ENCODE assay signal across 34 cellular contexts in the genomic region with DNA sequence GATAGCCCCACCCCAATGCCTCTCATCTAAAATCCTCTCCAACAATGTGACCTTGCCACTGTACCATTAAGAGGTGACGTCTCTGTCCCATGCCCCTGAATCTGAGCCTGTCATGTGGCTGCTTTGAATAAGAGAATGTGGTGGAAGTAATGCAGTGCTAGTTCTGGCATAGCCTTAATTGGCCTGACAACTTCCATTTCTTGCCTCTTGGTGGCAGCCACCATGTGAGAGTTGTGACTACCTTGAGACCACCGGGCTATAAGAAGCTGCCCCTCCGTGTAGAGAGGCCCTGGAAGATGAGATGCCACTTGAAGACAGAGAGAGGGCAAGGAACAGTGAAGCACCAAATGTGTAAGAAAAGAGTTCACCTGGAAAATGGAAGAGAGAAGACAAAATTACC.
DNase-seq lines count a peak whose midpoint lies in the region; ATAC-seq, FAIRE-seq and TF ChIP-seq lines count a peak whose summit lies in the region.
"Had no signal": no experiment of that assay in that cellular context is flagged by ENCODE, and none has a peak within 500 bp of the region (broad histone marks: within the 10 kb centered on the region; RNA-seq: fewer than 3 reads in every experiment).

No MANE protein-coding gene starts in this region.

- H3K79me2 ChIP-seq in HepG2 (ENCODE audit: insufficient read depth, low read length) (no peaks in the 10 kb centered on the region), OCI-LY1 (ENCODE audit: insufficient read depth, low read length) (no peaks in the 10 kb centered on the region)

- POLR2A ChIA-PET in HepG2 (lab: Yijun Ruan, JAX): no interaction called here

- intact Hi-C loops in HepG2 (cut with micrococcal nuclease; ENCODE audit: unreplicated experiment) (no loop called here), right lobe of liver (cut with DNase I) (no loop called here), aorta (cut with DNase I) (no loop called here)

- H3K4me2 ChIP-seq in HepG2 (ENCODE audit: low read depth, low read length) (no peak overlapping the region), OCI-LY1 (ENCODE audit: low read length) (no peak overlapping the region)

- H3K27ac ChIP-seq in HepG2 (ENCODE audit: extremely low read length, insufficient read depth, low read length) (no peak overlapping the region), right lobe of liver (no peak overlapping the region), OCI-LY1 (ENCODE audit: low read depth, low read length, poor library complexity, severe bottlenecking) (no peak overlapping the region), aorta (ENCODE audit: low read depth in 1 of 2, low read length in 2 of 2) (no peak overlapping the region)
- H3K27ac ChIP-seq: left ventricle myocardium inferior, spleen, thoracic aorta had no signal

- in situ Hi-C loops in HepG2 (cut with HindIII; ENCODE audit: extremely low pct_ligation_motif_present, low pct_unique_long_range_greater_than_20kb): no loop called here

- CTCF ChIA-PET in HepG2 (lab: Yijun Ruan, JAX; ENCODE audit: low intra/inter-chr PET ratio, low total read pairs): no interaction called here

- DNase-seq in HepG2 (ENCODE audit: low spot score) (no peak), right lobe of liver (no peak), epithelial cell of esophagus (ENCODE audit: low read depth) (no peak), aorta (no peak), epidermal melanocyte (ENCODE audit: insufficient read length, low spot score) (no peak), kidney tubule cell (ENCODE audit: low spot score) (no peak)
- no peak for DNase-seq in stimulated activated naive CD4-positive, alpha-beta T cell treated with Interleukin-2 at 50 U/mL for 16 hours (lab: John Stamatoyannopoulos, UW)
- DNase-seq: activated CD4-positive, alpha-beta memory T cell treated with anti-CD3 and anti-CD28 coated beads for 36 hours; activated CD4-positive, CD25-positive, alpha-beta regulatory T cell treated with anti-CD3 and anti-CD28 coated beads, Interleukin-2, amount 50 U/mL, for 72 hours; activated CD8-positive, alpha-beta memory T cell treated with anti-CD3 and anti-CD28 coated beads, Interleukin-2, amount 50 U/mL, for 48 hours; activated naive CD4-positive, alpha-beta T cell treated with anti-CD3 and anti-CD28 coated beads, Interleukin-2, amount 50 U/mL, for 16 hours; CD4-positive, alpha-beta T cell; DND-41; effector CD8-positive, alpha-beta T cell; erythroblast; hypothalamus; islet precursor cell; left ventricle myocardium inferior; mesenchymal stem cell; NCI-H1694; NCI-H446; OCI-M1; posterior cingulate gyrus; right cardiac atrium; spleen; stimulated activated CD4-positive, alpha-beta T cell treated with anti-CD3 and anti-CD28 coated beads, Interleukin-2, amount 100 ng/mL, for 24 hours; stimulated activated naive CD8-positive, alpha-beta T cell treated with anti-CD3 and anti-CD28 coated beads, Interleukin-15, amount 100 ng/mL, for 72 hours; T-helper 17 cell had no signal

- H4K20me1 ChIP-seq in HepG2 (ENCODE audit: insufficient read depth, low read length) (no peaks in the 10 kb centered on the region), OCI-LY1 (ENCODE audit: insufficient read depth, low read length) (no peaks in the 10 kb centered on the region)

- TF ChIP-seq RAD21 in HepG2 (CRISPR knock-in tag; IDR thresholded peaks at IDR 0.05): no peak

- H3K9ac ChIP-seq in HepG2 (ENCODE audit: insufficient read depth, low read depth, low read length) (no peak overlapping the region), OCI-LY1 (ENCODE audit: low read length) (no peak overlapping the region)

- TF ChIP-seq POLR2A in HepG2 (IDR thresholded peaks at IDR 0.05; ENCODE audit: insufficient read depth in 1 of 2, low read depth in 2 of 2, low read length in 2 of 2) (no peak), right lobe of liver (IDR thresholded peaks at IDR 0.05) (no peak)

- peak; percentile 12; the same call in 1 of the 2 replicates for TF ChIP-seq CTCF in HepG2 (CRISPR knock-in tag; IDR thresholded peaks at IDR 0.05)
- TF ChIP-seq CTCF in right lobe of liver (IDR thresholded peaks at IDR 0.05): no peak
- TF ChIP-seq CTCF in OCI-LY1 (IDR thresholded peaks at IDR 0.05; ENCODE audit: low read length): peak; percentile 38; the same call in 1 of the 2 replicates
- peak; percentile 8 for TF ChIP-seq CTCF in epithelial cell of esophagus (IDR thresholded peaks at IDR 0.05; ENCODE audit: insufficient read depth, low read depth, low read length, missing control alignments)

- H3K9me3 ChIP-seq in HepG2 (ENCODE audit: low read length): peaks cover 18% of the 10 kb centered on the region; the same call in 1 of the 2 replicates
- H3K9me3 ChIP-seq in right lobe of liver: peaks cover 0 to 8% (median 0%) of the 10 kb centered on the region in 4 donors
- H3K9me3 ChIP-seq in OCI-LY1 (ENCODE audit: low read length): peaks cover 13% of the 10 kb centered on the region
- no peaks in the 10 kb centered on the region for H3K9me3 ChIP-seq in aorta (ENCODE audit: control insufficient read depth, low read length)

- H2AFZ ChIP-seq in HepG2 (ENCODE audit: low read length): no peak overlapping the region
- no peak overlapping the region for H2AFZ ChIP-seq in OCI-LY1 (ENCODE audit: low read length)

- H3K4me1 ChIP-seq in HepG2 (ENCODE audit: insufficient read depth, low read length) (no peaks in the 10 kb centered on the region), right lobe of liver (no peaks in the 10 kb centered on the region), OCI-LY1 (ENCODE audit: insufficient read depth, low read length, severe bottlenecking) (no peaks in the 10 kb centered on the region), aorta (ENCODE audit: control insufficient read depth in 1 of 2, insufficient read depth in 2 of 2, low read length in 2 of 2) (no peaks in the 10 kb centered on the region)
- H3K4me1 ChIP-seq: left ventricle myocardium inferior, spleen had no signal

- H3K36me3 ChIP-seq in HepG2 (replicated peaks in 1 of 2; ENCODE audit: control insufficient read depth in 1 of 2, insufficient read depth in 2 of 2, low read length in 2 of 2) (peaks cover 0 to 2% of the 10 kb centered on the region in 2 experiments; a peak in 2 of 5 replicates), right lobe of liver (no peaks in the 10 kb centered on the region), OCI-LY1 (ENCODE audit: insufficient read depth, low read length) (no peaks in the 10 kb centered on the region), aorta (ENCODE audit: control insufficient read depth in 1 of 2, insufficient read depth in 2 of 2, low read length in 1 of 2) (peaks cover 3 to 10% of the 10 kb centered on the region in 2 donors)

- H3F3A ChIP-seq in OCI-LY1 (ENCODE audit: insufficient read depth, low read length): no peaks in the 10 kb centered on the region

- FAIRE-seq in HepG2 (lab: Jason Lieb, UNC): no peak
- FAIRE-seq: A204.1, D721Med, urothelium cell line had no signal

- no TSS peak for BruUV-seq in HepG2 (replicated peaks; lab: Mats Ljungman, UMichigan)

- no peaks in the 10 kb centered on the region for H3K9me2 ChIP-seq in OCI-LY1 (ENCODE audit: low read depth, low read length)

- TF ChIP-seq EP300 in HepG2 (IDR thresholded peaks at IDR 0.05; ENCODE audit: low read depth in 2 of 2, low read length in 2 of 2) (no peak), HepG2 (CRISPR knock-in tag; IDR thresholded peaks at IDR 0.05; ENCODE audit: borderline replicate concordance) (no peak)

- no peaks in the 10 kb centered on the region for H3K27me3 ChIP-seq in HepG2 (ENCODE audit: control insufficient read depth in 1 of 2, insufficient read depth in 2 of 2, low read length in 2 of 2)
- no peaks in the 10 kb centered on the region for H3K27me3 ChIP-seq in right lobe of liver
- H3K27me3 ChIP-seq in OCI-LY1 (ENCODE audit: insufficient read depth, low read length): no peaks in the 10 kb centered on the region
- no peaks in the 10 kb centered on the region for H3K27me3 ChIP-seq in aorta (ENCODE audit: control insufficient read depth in 1 of 2, insufficient read depth in 2 of 2, low read length in 1 of 2)
- H3K27me3 ChIP-seq: spleen had no signal

- 90% methylated on average over 3 of the region's 3 CpGs for WGBS in HepG2 (ENCODE audit: low lambda C conversion rate)
- WGBS in right lobe of liver (ENCODE audit: insufficient coverage, low coverage, low lambda C conversion rate, missing lambda C conversion rate): 90% methylated on average over 1 of the region's 3 CpGs
- 61 to 66% methylated on average over 3 of the region's 3 CpGs for WGBS in aorta, 2 donors

- ATAC-seq in HepG2: no peak
- no peak for ATAC-seq in right lobe of liver
- no peak for ATAC-seq in aorta (ENCODE audit: low FRiP score)
- ATAC-seq: activated T-helper 17 cell treated with anti-CD3 and anti-CD28 coated beads, Interleukin-2, amount 50 U/mL, for 72 hours; right cardiac atrium; stimulated activated naive CD8-positive, alpha-beta T cell treated with anti-CD3 and anti-CD28 coated beads, Interleukin-15, amount 100 ng/mL, for 72 hours; T-helper 17 cell had no signal

- H3K4me3 ChIP-seq in HepG2 (replicated peaks in 1 of 3; ENCODE audit: insufficient read depth in 1 of 3, low read depth in 2 of 3, low read length in 3 of 3) (no peak overlapping the region), right lobe of liver (no peak overlapping the region), OCI-LY1 (ENCODE audit: low read depth, low read length, poor library complexity, severe bottlenecking) (no peak overlapping the region), epithelial cell of esophagus (ENCODE audit: low read length) (no peak overlapping the region), aorta (ENCODE audit: low read length in 2 of 2) (no peak overlapping the region)
- H3K4me3 ChIP-seq: left ventricle myocardium inferior, spleen, thoracic aorta had no signal

TF ChIP-seq in HepG2, 621 proteins besides CTCF, POLR2A, EP300 and RAD21 (continues in another document):
- TF ChIP-seq ETV6 (CRISPR knock-in tag; conservative IDR thresholded peaks at IDR 0.05) (no peak), ZNF296 (CRISPR knock-in tag; conservative IDR thresholded peaks at IDR 0.05) (no peak), ATAD3A (CRISPR knock-in tag; IDR thresholded peaks at IDR 0.05) (no peak)
- TF ChIP-seq, protein P1, sequence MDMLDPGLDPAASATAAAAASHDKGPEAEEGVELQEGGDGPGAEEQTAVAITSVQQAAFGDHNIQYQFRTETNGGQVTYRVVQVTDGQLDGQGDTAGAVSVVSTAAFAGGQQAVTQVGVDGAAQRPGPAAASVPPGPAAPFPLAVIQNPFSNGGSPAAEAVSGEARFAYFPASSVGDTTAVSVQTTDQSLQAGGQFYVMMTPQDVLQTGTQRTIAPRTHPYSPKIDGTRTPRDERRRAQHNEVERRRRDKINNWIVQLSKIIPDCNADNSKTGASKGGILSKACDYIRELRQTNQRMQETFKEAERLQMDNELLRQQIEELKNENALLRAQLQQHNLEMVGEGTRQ (IDR thresholded peaks at IDR 0.05; ENCODE audit: low read depth, low read length): no peak
- TF ChIP-seq, protein P1 (CRISPR knock-in tag; IDR thresholded peaks at IDR 0.05; ENCODE audit: borderline replicate concordance): no peak

Comparison
In these comparisons a context has a peak if more than half of its experiments do, and no peak if none do; other contexts are left out.
1. CTCF ChIP-seq: peak in HepG2 (single experiment), OCI-LY1 (single experiment) and epithelial cell of esophagus (single experiment); none in right lobe of liver (0 of 4).